Comparison of ENCODE assay signal across 4 cellular contexts in genomic region chr13:72412481-72412880, GRCh38.
"Had no signal": no experiment of that assay in that cellular context is flagged by ENCODE, and none has a peak within 500 bp of the region (broad histone marks: within the 10 kb centered on the region; RNA-seq: fewer than 3 reads in every experiment).

No MANE protein-coding gene starts in this region.

- H3K27ac Mint-ChIP-seq: GM23338, IgD-negative memory B cell had no signal

- H3K9me3 Mint-ChIP-seq: GM23338, H9 had no signal

- DNase-seq: H9, HCEC 1CT had no signal

- ATAC-seq: GM23338 had no signal

- H3K4me3 ChIP-seq: GM23338 had no signal

- H3K4me1 Mint-ChIP-seq: IgD-negative memory B cell had no signal

- H3K36me3 Mint-ChIP-seq: IgD-negative memory B cell had no signal

- H2AFZ ChIP-seq: GM23338 had no signal

- H3K27me3 Mint-ChIP-seq: IgD-negative memory B cell had no signal

- H3K4me2 ChIP-seq: GM23338 had no signal

- H3K4me3 Mint-ChIP-seq: GM23338, H9, IgD-negative memory B cell had no signal
